Comparison of ENCODE assay signal across 6 cellular contexts in the genomic region with DNA sequence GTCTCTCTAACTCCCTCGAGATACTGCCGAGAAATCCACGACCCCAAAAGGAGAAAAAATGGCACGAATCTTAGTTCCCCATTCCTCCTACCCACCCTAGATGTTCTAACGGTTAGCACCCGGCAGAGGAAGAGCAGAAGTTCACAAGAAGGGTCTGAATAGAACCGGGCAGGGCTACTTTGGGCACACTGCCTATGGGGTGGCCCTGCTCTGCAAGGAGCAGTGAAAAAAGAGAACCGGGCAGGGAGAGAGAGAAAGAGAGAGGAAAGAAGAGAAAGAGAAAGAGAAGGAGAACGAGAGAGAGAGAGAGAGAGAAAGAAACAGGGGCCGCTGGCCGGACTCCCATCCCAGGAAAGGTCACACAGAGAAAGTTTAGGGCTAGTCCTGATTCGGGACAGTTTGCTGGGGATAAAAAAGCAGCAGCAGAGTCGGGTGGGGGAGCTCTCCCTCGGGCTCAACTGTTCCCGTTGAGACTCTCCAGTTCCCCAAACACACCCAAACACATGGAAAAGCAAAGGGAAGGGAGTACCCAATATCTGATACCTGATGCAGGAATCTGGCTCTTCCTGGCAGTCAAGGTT. TPM values are rescaled to one million over a fixed set of nuclear protein-coding genes. Genes with fewer than 3 reads are reported as not detected.
DNase-seq lines count a peak whose midpoint lies in the region; ATAC-seq, FAIRE-seq and TF ChIP-seq lines count a peak whose summit lies in the region.

No MANE protein-coding gene starts in this region.

- TF ChIP-seq CTCF in WTC11 (IDR thresholded peaks at IDR 0.05) (no peak), HepG2 (CRISPR knock-in tag; IDR thresholded peaks at IDR 0.05) (no peak)

- peak overlapping the region; percentile 82 for H3K9ac ChIP-seq in HepG2 (ENCODE audit: insufficient read depth, low read depth, low read length)

- H3K4me2 ChIP-seq in HepG2 (ENCODE audit: low read depth, low read length), result peak overlapping the region; percentile 65

- TF ChIP-seq RAD21 in HepG2 (CRISPR knock-in tag; IDR thresholded peaks at IDR 0.05), result no peak

- in situ Hi-C loops in HepG2 (cut with HindIII; ENCODE audit: extremely low pct_ligation_motif_present, low pct_unique_long_range_greater_than_20kb), result no loop called here

- no peak for FAIRE-seq in HepG2 (lab: Jason Lieb, UNC)

- intact Hi-C loops in HepG2 (cut with micrococcal nuclease; ENCODE audit: unreplicated experiment), result loop anchor here (2.0 to 5.0 kb wide), 2 partner anchors 16 to 60 kb away; a partner anchor contains a TSS

- H3K79me2 ChIP-seq in HepG2 (ENCODE audit: insufficient read depth, low read length), result peaks cover 48% of the 10 kb centered on the region

- H4K20me1 ChIP-seq in HepG2 (ENCODE audit: insufficient read depth, low read length), result peaks cover 5% of the 10 kb centered on the region; the same call in 1 of the 2 replicates

- H3K27me3 Mint-ChIP-seq in WTC11 (ENCODE audit: low read depth), result no peaks in the 10 kb centered on the region

- no peak for DNase-seq in H7
- no peak for DNase-seq in WTC11 (ENCODE audit: low spot score)
- DNase-seq in HepG2 (ENCODE audit: low spot score), result no peak
- DNase-seq in EL, result no peak
- DNase-seq in NCI-H1930 (lab: John Stamatoyannopoulos, UW), result no peak

- no peak for TF ChIP-seq EP300 in HepG2 (IDR thresholded peaks at IDR 0.05; ENCODE audit: low read depth in 2 of 2, low read length in 2 of 2)
- TF ChIP-seq EP300 in HepG2 (CRISPR knock-in tag; IDR thresholded peaks at IDR 0.05; ENCODE audit: borderline replicate concordance), result no peak

- H3K4me1 ChIP-seq in HepG2 (ENCODE audit: insufficient read depth, low read length), result peaks cover 8% of the 10 kb centered on the region

- H3K9me3 ChIP-seq in HepG2 (ENCODE audit: low read length), result no peaks in the 10 kb centered on the region

- peak overlapping the region; percentile 97 for H3K27ac ChIP-seq in HepG2 (ENCODE audit: extremely low read length, insufficient read depth, low read length)

- peak overlapping the region; percentile 54 for H3K4me3 ChIP-seq in H7 (ENCODE audit: insufficient read depth, low read depth, low read length)
- peak overlapping the region; percentile 68 to 82 (median 77) for H3K4me3 ChIP-seq in HepG2 (replicated peaks in 1 of 3; ENCODE audit: insufficient read depth in 1 of 3, low read depth in 2 of 3, low read length in 3 of 3)

- H3K4me1 Mint-ChIP-seq in WTC11, result peaks cover 14% of the 10 kb centered on the region

- no TSS peak for BruUV-seq in HepG2 (replicated peaks; lab: Mats Ljungman, UMichigan)

- no peak; the same call in 1 of the 2 replicates for ATAC-seq in WTC11
- ATAC-seq in HepG2, result peak; percentile 53
- no peak for ATAC-seq in GM18868 (IDR thresholded peaks at IDR 0.05; ENCODE audit: unreplicated experiment)

- 3% methylated on average over 12 of the region's 15 CpGs for WGBS in HepG2 (ENCODE audit: low lambda C conversion rate)

- no peaks in the 10 kb centered on the region for H3K9me3 Mint-ChIP-seq in WTC11

- H3K4me3 Mint-ChIP-seq in WTC11, result peak overlapping the region; percentile 99

- no peak overlapping the region for H2AFZ ChIP-seq in HepG2 (ENCODE audit: low read length)

- CTCF ChIA-PET in WTC11 (lab: Charles Lee), result no interaction called here
- CTCF ChIA-PET in HepG2 (lab: Yijun Ruan, JAX; ENCODE audit: low intra/inter-chr PET ratio, low total read pairs), result no interaction called here

- H3K36me3 ChIP-seq in H7 (replicated peaks; ENCODE audit: control insufficient read depth, insufficient read depth, low read length) (peaks cover 4% of the 10 kb centered on the region), HepG2 (replicated peaks in 1 of 2; ENCODE audit: control insufficient read depth in 1 of 2, insufficient read depth in 2 of 2, low read length in 2 of 2) (peaks cover 0 to 11% of the 10 kb centered on the region in 2 experiments; a peak in 3 of 5 replicates)

- peaks cover 19% of the 10 kb centered on the region for H3K36me3 Mint-ChIP-seq in WTC11

- TF ChIP-seq POLR2A in HepG2 (IDR thresholded peaks at IDR 0.05; ENCODE audit: insufficient read depth in 1 of 2, low read depth in 2 of 2, low read length in 2 of 2), result no peak

- H3K27me3 ChIP-seq in H7 (ENCODE audit: control insufficient read depth, insufficient read depth, low read length), result no peaks in the 10 kb centered on the region
- no peaks in the 10 kb centered on the region for H3K27me3 ChIP-seq in HepG2 (ENCODE audit: control insufficient read depth in 1 of 2, insufficient read depth in 2 of 2, low read length in 2 of 2)

- H3K27ac Mint-ChIP-seq in WTC11, result peak overlapping the region; percentile 96

- POLR2A ChIA-PET in WTC11 (lab: Charles Lee) (interaction anchor here (0.6 kb wide), 1 partner anchor 17 kb away, joined by 3 read pairs; a partner anchor contains a TSS), HepG2 (lab: Yijun Ruan, JAX) (interaction anchor here (1.0 kb wide), 1 partner anchor 16 kb away, joined by 14 read pairs; a partner anchor contains a TSS)

RNA-seq across cellular contexts. Expression of a gene that starts 0.5 kb away (rescaled TPM):
- 48.1 and 58.3 TPM in 2 replicates for total RNA-seq in H7 (2014; rRNA removed; shearing (Covaris generic))
- 39.4 to 44.9 TPM (median 44.7 TPM) in 3 replicates for total RNA-seq in WTC11 (2021)
- total RNA-seq in HepG2 (2016; rRNA removed; fragmentation: Illumina TruSeq; extraction: Trizol), result 33.3 and 59.3 TPM in 2 replicates
- 9.1 and 9.3 TPM in 2 replicates for total RNA-seq in HepG2 (2016; cell fraction: cytosol; rRNA removed; fragmentation: Illumina TruSeq; extraction: Trizol; ENCODE audit: low read depth)
- 33.2 and 57.0 TPM in 2 replicates for total RNA-seq in HepG2 (2016; cell fraction: insoluble cytoplasmic fraction; rRNA removed; fragmentation: Illumina TruSeq; extraction: Trizol)
- total RNA-seq in HepG2 (2016; cell fraction: membrane; rRNA removed; fragmentation: Illumina TruSeq; extraction: Trizol), result 13.0 and 15.3 TPM in 2 replicates
- total RNA-seq in HepG2 (2016; cell fraction: nucleus; rRNA removed; fragmentation: Illumina TruSeq; extraction: Trizol), result 55.2 and 67.1 TPM in 2 replicates
- 27.0 and 31.4 TPM in 2 replicates for polyA plus RNA-seq in HepG2 (2011; rRNA removed)
- 15.0 and 16.0 TPM in 2 replicates for polyA plus RNA-seq in HepG2 (2011; cell fraction: cytosol; rRNA removed)
- 28.5 and 38.2 TPM in 2 replicates for polyA plus RNA-seq in HepG2 (2011; cell fraction: nucleus; rRNA removed)
- 19.5 and 19.7 TPM in 2 replicates for polyA plus RNA-seq in HepG2 (2012)
- 8.1 and 8.2 TPM in 2 replicates for polyA plus RNA-seq in HepG2 (2016; cell fraction: cytosol; fragmentation: Illumina TruSeq; extraction: Trizol; ENCODE audit: low read depth)
- polyA plus RNA-seq in HepG2 (2016; cell fraction: insoluble cytoplasmic fraction; fragmentation: Illumina TruSeq; extraction: Trizol; ENCODE audit: low read depth), result 26.3 and 34.0 TPM in 2 replicates
- 8.0 and 10.5 TPM in 2 replicates for polyA plus RNA-seq in HepG2 (2016; cell fraction: membrane; fragmentation: Illumina TruSeq; extraction: Trizol; ENCODE audit: low read depth)
- polyA plus RNA-seq in HepG2 (2016; cell fraction: nucleus; fragmentation: Illumina TruSeq; extraction: Trizol; ENCODE audit: insufficient read depth, low read depth), result 108 and 116 TPM in 2 replicates
- 9.4 and 59.3 TPM in 2 replicates for polyA minus RNA-seq in HepG2 (2011; rRNA and poly(A)+ RNA removed; ENCODE audit: low replicate concordance)
- polyA minus RNA-seq in HepG2 (2011; cell fraction: cytosol; rRNA and poly(A)+ RNA removed), result 3.4 and 6.9 TPM in 2 replicates
- 12.1 and 12.5 TPM in 2 replicates for polyA minus RNA-seq in HepG2 (2011; cell fraction: nucleus; rRNA and poly(A)+ RNA removed)

RNA-seq across cellular contexts. Expression of a gene that starts 0.8 kb away (rescaled TPM):
- 33.5 and 35.0 TPM in 2 replicates for total RNA-seq in H7 (2014; rRNA removed; shearing (Covaris generic))
- 61.2 to 70.9 TPM (median 65.8 TPM) in 3 replicates for total RNA-seq in WTC11 (2021)
- total RNA-seq in HepG2 (2016; rRNA removed; fragmentation: Illumina TruSeq; extraction: Trizol), result 56.9 and 80.1 TPM in 2 replicates
- 3.0 and 3.8 TPM in 2 replicates for total RNA-seq in HepG2 (2016; cell fraction: cytosol; rRNA removed; fragmentation: Illumina TruSeq; extraction: Trizol; ENCODE audit: low read depth)
- 56.7 and 80.8 TPM in 2 replicates for total RNA-seq in HepG2 (2016; cell fraction: insoluble cytoplasmic fraction; rRNA removed; fragmentation: Illumina TruSeq; extraction: Trizol)
- total RNA-seq in HepG2 (2016; cell fraction: membrane; rRNA removed; fragmentation: Illumina TruSeq; extraction: Trizol), result 8.9 and 11.3 TPM in 2 replicates
- total RNA-seq in HepG2 (2016; cell fraction: nucleus; rRNA removed; fragmentation: Illumina TruSeq; extraction: Trizol), result 24.4 and 25.9 TPM in 2 replicates
- 19.8 and 23.8 TPM in 2 replicates for polyA plus RNA-seq in HepG2 (2011; rRNA removed)
- 10.8 and 18.5 TPM in 2 replicates for polyA plus RNA-seq in HepG2 (2011; cell fraction: cytosol; rRNA removed)
- polyA plus RNA-seq in HepG2 (2011; cell fraction: nucleus; rRNA removed), result 2.8 and 6.0 TPM in 2 replicates
- polyA plus RNA-seq in HepG2 (2012), result 37.5 and 38.7 TPM in 2 replicates
- polyA plus RNA-seq in HepG2 (2016; cell fraction: cytosol; fragmentation: Illumina TruSeq; extraction: Trizol; ENCODE audit: low read depth), result 2.6 and 3.2 TPM in 2 replicates
- polyA plus RNA-seq in HepG2 (2016; cell fraction: insoluble cytoplasmic fraction; fragmentation: Illumina TruSeq; extraction: Trizol; ENCODE audit: low read depth), result 87.9 and 95.7 TPM in 2 replicates
- 9.3 and 9.8 TPM in 2 replicates for polyA plus RNA-seq in HepG2 (2016; cell fraction: membrane; fragmentation: Illumina TruSeq; extraction: Trizol; ENCODE audit: low read depth)
- polyA plus RNA-seq in HepG2 (2016; cell fraction: nucleus; fragmentation: Illumina TruSeq; extraction: Trizol; ENCODE audit: insufficient read depth, low read depth), result 36.4 and 38.0 TPM in 2 replicates
- 7.4 and 22.0 TPM in 2 replicates for polyA minus RNA-seq in HepG2 (2011; rRNA and poly(A)+ RNA removed; ENCODE audit: low replicate concordance)
- 12.0 and 13.7 TPM in 2 replicates for polyA minus RNA-seq in HepG2 (2011; cell fraction: cytosol; rRNA and poly(A)+ RNA removed)
- polyA minus RNA-seq in HepG2 (2011; cell fraction: nucleus; rRNA and poly(A)+ RNA removed), result 8.5 and 10.1 TPM in 2 replicates

RNA-seq across cellular contexts. Expression of a gene that starts 16.4 kb away (rescaled TPM):
- total RNA-seq in H7 (2014; rRNA removed; shearing (Covaris generic)), result 794 and 812 TPM in 2 replicates
- total RNA-seq in WTC11 (2021), result 320 to 429 TPM (median 409 TPM) in 3 replicates
- 1,152 and 1,356 TPM in 2 replicates for total RNA-seq in HepG2 (2016; rRNA removed; fragmentation: Illumina TruSeq; extraction: Trizol)
- 1,558 and 1,711 TPM in 2 replicates for total RNA-seq in HepG2 (2016; cell fraction: cytosol; rRNA removed; fragmentation: Illumina TruSeq; extraction: Trizol; ENCODE audit: low read depth)
- 1,145 and 1,463 TPM in 2 replicates for total RNA-seq in HepG2 (2016; cell fraction: insoluble cytoplasmic fraction; rRNA removed; fragmentation: Illumina TruSeq; extraction: Trizol)
- total RNA-seq in HepG2 (2016; cell fraction: membrane; rRNA removed; fragmentation: Illumina TruSeq; extraction: Trizol), result 2,402 and 2,463 TPM in 2 replicates
- total RNA-seq in HepG2 (2016; cell fraction: nucleus; rRNA removed; fragmentation: Illumina TruSeq; extraction: Trizol), result 377 and 446 TPM in 2 replicates
- 1,716 and 1,794 TPM in 2 replicates for polyA plus RNA-seq in HepG2 (2011; rRNA removed)
- polyA plus RNA-seq in HepG2 (2011; cell fraction: cytosol; rRNA removed), result 347 and 1,257 TPM in 2 replicates
- polyA plus RNA-seq in HepG2 (2011; cell fraction: nucleus; rRNA removed), result 344 and 453 TPM in 2 replicates
- polyA plus RNA-seq in HepG2 (2012), result 1,782 and 2,753 TPM in 2 replicates
- polyA plus RNA-seq in HepG2 (2016; cell fraction: cytosol; fragmentation: Illumina TruSeq; extraction: Trizol; ENCODE audit: low read depth), result 2,303 and 2,310 TPM in 2 replicates
- polyA plus RNA-seq in HepG2 (2016; cell fraction: insoluble cytoplasmic fraction; fragmentation: Illumina TruSeq; extraction: Trizol; ENCODE audit: low read depth), result 1,609 and 1,776 TPM in 2 replicates
- 2,746 and 2,816 TPM in 2 replicates for polyA plus RNA-seq in HepG2 (2016; cell fraction: membrane; fragmentation: Illumina TruSeq; extraction: Trizol; ENCODE audit: low read depth)
- 795 and 884 TPM in 2 replicates for polyA plus RNA-seq in HepG2 (2016; cell fraction: nucleus; fragmentation: Illumina TruSeq; extraction: Trizol; ENCODE audit: insufficient read depth, low read depth)
- polyA minus RNA-seq in HepG2 (2011; rRNA and poly(A)+ RNA removed; ENCODE audit: low replicate concordance), result 21.0 and 236 TPM in 2 replicates
- polyA minus RNA-seq in HepG2 (2011; cell fraction: cytosol; rRNA and poly(A)+ RNA removed), result 71.0 and 83.5 TPM in 2 replicates
- 113 and 173 TPM in 2 replicates for polyA minus RNA-seq in HepG2 (2011; cell fraction: nucleus; rRNA and poly(A)+ RNA removed)

RNA-seq across cellular contexts. Expression of a gene that starts 21.3 kb away (rescaled TPM):
- total RNA-seq in H7 (2014; rRNA removed; shearing (Covaris generic)), result 0.07 and 0.11 TPM in 2 replicates
- total RNA-seq in WTC11 (2021), result 0.66 to 1.1 TPM (median 0.74 TPM) in 3 replicates
- not detected in 2 replicates for total RNA-seq in HepG2 (2016; rRNA removed; fragmentation: Illumina TruSeq; extraction: Trizol)
- not detected in 2 replicates for total RNA-seq in HepG2 (2016; cell fraction: cytosol; rRNA removed; fragmentation: Illumina TruSeq; extraction: Trizol; ENCODE audit: low read depth)
- not detected in 2 replicates for total RNA-seq in HepG2 (2016; cell fraction: insoluble cytoplasmic fraction; rRNA removed; fragmentation: Illumina TruSeq; extraction: Trizol)
- not detected in 2 replicates for total RNA-seq in HepG2 (2016; cell fraction: membrane; rRNA removed; fragmentation: Illumina TruSeq; extraction: Trizol)
- total RNA-seq in HepG2 (2016; cell fraction: nucleus; rRNA removed; fragmentation: Illumina TruSeq; extraction: Trizol), result not detected in 2 replicates
- not detected in 2 replicates for polyA plus RNA-seq in HepG2 (2011; rRNA removed)
- not detected in 2 replicates for polyA plus RNA-seq in HepG2 (2011; cell fraction: cytosol; rRNA removed)
- polyA plus RNA-seq in HepG2 (2011; cell fraction: nucleus; rRNA removed), result not detected in 2 replicates
- not detected in 2 replicates for polyA plus RNA-seq in HepG2 (2012)
- not detected in 2 replicates for polyA plus RNA-seq in HepG2 (2016; cell fraction: cytosol; fragmentation: Illumina TruSeq; extraction: Trizol; ENCODE audit: low read depth)
- polyA plus RNA-seq in HepG2 (2016; cell fraction: insoluble cytoplasmic fraction; fragmentation: Illumina TruSeq; extraction: Trizol; ENCODE audit: low read depth), result not detected in 2 replicates
- polyA plus RNA-seq in HepG2 (2016; cell fraction: membrane; fragmentation: Illumina TruSeq; extraction: Trizol; ENCODE audit: low read depth), result not detected in 2 replicates
- polyA plus RNA-seq in HepG2 (2016; cell fraction: nucleus; fragmentation: Illumina TruSeq; extraction: Trizol; ENCODE audit: insufficient read depth, low read depth), result not detected in 2 replicates
- polyA minus RNA-seq in HepG2 (2011; rRNA and poly(A)+ RNA removed; ENCODE audit: low replicate concordance), result 0.16 TPM in 1 of 2 replicates, not detected in the other
- not detected in 2 replicates for polyA minus RNA-seq in HepG2 (2011; cell fraction: cytosol; rRNA and poly(A)+ RNA removed)
- polyA minus RNA-seq in HepG2 (2011; cell fraction: nucleus; rRNA and poly(A)+ RNA removed), result not detected in 2 replicates

RNA-seq across cellular contexts. Expression of a gene that starts 58.7 kb away (rescaled TPM):
- 6.2 and 8.4 TPM in 2 replicates for total RNA-seq in H7 (2014; rRNA removed; shearing (Covaris generic))
- total RNA-seq in WTC11 (2021) (25.6 to 31.8 TPM (median 28.9 TPM) in 3 replicates), HepG2 (2016; rRNA removed; fragmentation: Illumina TruSeq; extraction: Trizol) (25.5 and 36.6 TPM in 2 replicates)
- total RNA-seq in HepG2 (2016; cell fraction: cytosol; rRNA removed; fragmentation: Illumina TruSeq; extraction: Trizol; ENCODE audit: low read depth), result 14.2 and 16.6 TPM in 2 replicates
- total RNA-seq in HepG2 (2016; cell fraction: insoluble cytoplasmic fraction; rRNA removed; fragmentation: Illumina TruSeq; extraction: Trizol), result 26.3 and 41.5 TPM in 2 replicates
- 27.7 and 28.5 TPM in 2 replicates for total RNA-seq in HepG2 (2016; cell fraction: membrane; rRNA removed; fragmentation: Illumina TruSeq; extraction: Trizol)
- 15.4 and 17.3 TPM in 2 replicates for total RNA-seq in HepG2 (2016; cell fraction: nucleus; rRNA removed; fragmentation: Illumina TruSeq; extraction: Trizol)
- 6.1 and 7.3 TPM in 2 replicates for polyA plus RNA-seq in HepG2 (2011; rRNA removed)
- 7.1 and 8.7 TPM in 2 replicates for polyA plus RNA-seq in HepG2 (2011; cell fraction: cytosol; rRNA removed)
- 2.0 and 3.4 TPM in 2 replicates for polyA plus RNA-seq in HepG2 (2011; cell fraction: nucleus; rRNA removed)
- polyA plus RNA-seq in HepG2 (2012), result 9.2 and 14.0 TPM in 2 replicates
- 20.8 and 25.5 TPM in 2 replicates for polyA plus RNA-seq in HepG2 (2016; cell fraction: cytosol; fragmentation: Illumina TruSeq; extraction: Trizol; ENCODE audit: low read depth)
- polyA plus RNA-seq in HepG2 (2016; cell fraction: insoluble cytoplasmic fraction; fragmentation: Illumina TruSeq; extraction: Trizol; ENCODE audit: low read depth), result 52.1 and 56.3 TPM in 2 replicates
- polyA plus RNA-seq in HepG2 (2016; cell fraction: membrane; fragmentation: Illumina TruSeq; extraction: Trizol; ENCODE audit: low read depth), result 31.0 and 35.5 TPM in 2 replicates
- polyA plus RNA-seq in HepG2 (2016; cell fraction: nucleus; fragmentation: Illumina TruSeq; extraction: Trizol; ENCODE audit: insufficient read depth, low read depth), result 24.0 and 30.0 TPM in 2 replicates
- polyA minus RNA-seq in HepG2 (2011; rRNA and poly(A)+ RNA removed; ENCODE audit: low replicate concordance), result 8.0 and 18.4 TPM in 2 replicates
- polyA minus RNA-seq in HepG2 (2011; cell fraction: cytosol; rRNA and poly(A)+ RNA removed), result 3.8 and 7.4 TPM in 2 replicates
- 10.7 and 12.2 TPM in 2 replicates for polyA minus RNA-seq in HepG2 (2011; cell fraction: nucleus; rRNA and poly(A)+ RNA removed)
